9 cellular contexts compared by ENCODE assay signal in genomic region chr12:44972746-44973421, GRCh38.
DNase-seq lines count a peak whose midpoint lies in the region; ATAC-seq and TF ChIP-seq lines count a peak whose summit lies in the region.
"Had no signal": no experiment of that assay in that cellular context is flagged by ENCODE, and none has a peak within 500 bp of the region (broad histone marks: within the 10 kb centered on the region; RNA-seq: fewer than 3 reads in every experiment).

No MANE protein-coding gene starts in this region.

- peak; percentile 61 for ATAC-seq in HG02798 (IDR thresholded peaks at IDR 0.05; ENCODE audit: poor library complexity, unreplicated experiment)
- peak; percentile 76 for ATAC-seq in SK-N-SH treated with all-trans-retinoic acid at 6 μM for 48 hours
- peak; percentile 39 for ATAC-seq in left lung
- ATAC-seq in HG03378 (IDR thresholded peaks at IDR 0.05; ENCODE audit: unreplicated experiment): no peak

- TF ChIP-seq POLR2A in erythroblast (IDR thresholded peaks at IDR 0.05; ENCODE audit: low read length): no peak

- DNase-seq in NCI-H1105 treated with DMSO at 0.1 percent for 48 hours (lab: John Stamatoyannopoulos, UW): peak; percentile 44
- no peak for DNase-seq in NCI-H1105 (lab: John Stamatoyannopoulos, UW)
- DNase-seq in left lung: no peak
- no peak for DNase-seq in erythroblast (lab: John Stamatoyannopoulos, UW)
- no peak for DNase-seq in mucosa of gallbladder (ENCODE audit: low spot score)

- intact Hi-C loops in left lung (cut with DNase I): no loop called here

- peak; percentile 8 to 13 for TF ChIP-seq CTCF in left lung (IDR thresholded peaks at IDR 0.05)

- no peaks in the 10 kb centered on the region for H3K36me3 ChIP-seq in left lung
- H3K36me3 ChIP-seq: BLaER1 had no signal

- H3K27ac ChIP-seq in left lung: no peak overlapping the region
- H3K27ac ChIP-seq: BLaER1 had no signal

- no peaks in the 10 kb centered on the region for H3K27me3 ChIP-seq in left lung
- H3K27me3 ChIP-seq: BLaER1 had no signal

- no peak overlapping the region for H3K4me3 ChIP-seq in left lung
- H3K4me3 ChIP-seq: BLaER1 had no signal

- no peaks in the 10 kb centered on the region for H3K9me3 ChIP-seq in left lung
- H3K9me3 ChIP-seq: BLaER1 had no signal

- no peaks in the 10 kb centered on the region for H3K4me1 ChIP-seq in left lung

TF ChIP-seq in SK-N-SH treated with all-trans-retinoic acid at 6 μM for 48 hours, 23 proteins besides CTCF, POLR2A, EP300 and RAD21:
- TF ChIP-seq OSR1 (CRISPR knock-in tag; IDR thresholded peaks at IDR 0.05): no peak
